ENCODE assay signal across 19 cellular contexts in genomic region chr15:31079519-31079918, GRCh38. TPM values are rescaled to one million over a fixed set of nuclear protein-coding genes. Genes with fewer than 3 reads are reported as not detected.
DNase-seq lines count a peak whose midpoint lies in the region; ATAC-seq and TF ChIP-seq lines count a peak whose summit lies in the region.
"Had no signal": no experiment of that assay in that cellular context is flagged by ENCODE, and none has a peak within 500 bp of the region (broad histone marks: within the 10 kb centered on the region; RNA-seq: fewer than 3 reads in every experiment).

No MANE protein-coding gene starts in this region.

- peaks cover 9% of the 10 kb centered on the region for H3K4me1 Mint-ChIP-seq in progenitor cell of endocrine pancreas (ENCODE audit: low read depth)
- H3K4me1 Mint-ChIP-seq in T-cell, result peaks cover 6 to 8% (median 7%) of the 10 kb centered on the region in 3 donors
- H3K4me1 Mint-ChIP-seq: activated naive CD4-positive, alpha-beta T cell treated with anti-CD3 and anti-CD28 coated beads, Interleukin-2, amount 50 U/mL, for 24 hours had no signal

- CTCF ChIA-PET in AG04450 (lab: Charles Lee), result interaction anchor here (1.4 kb wide), 1 partner anchor 50 kb away, joined by 4 read pairs; no protein-coding TSS in a partner anchor
- CTCF ChIA-PET in T-cell (lab: Charles Lee), result no interaction called here

- H3K4me3 Mint-ChIP-seq in progenitor cell of endocrine pancreas (ENCODE audit: low read depth), result no peak overlapping the region
- H3K4me3 Mint-ChIP-seq in T-cell, result peak overlapping the region in 1 of 3 donors; percentile 67

- in situ Hi-C loops in brain microvascular endothelial cell (cut with HindIII; ENCODE audit: low pct_ligation_motif_present, low sequenced_read_pairs), result no loop called here

- H3K27me3 ChIP-seq in AG04450 (ENCODE audit: control insufficient read depth, insufficient read depth, low read length), result peaks cover 8% of the 10 kb centered on the region
- no peaks in the 10 kb centered on the region for H3K27me3 ChIP-seq in brain microvascular endothelial cell (replicated peaks)
- H3K27me3 ChIP-seq: SJSA1, testis had no signal

- H3K36me3 Mint-ChIP-seq in progenitor cell of endocrine pancreas (ENCODE audit: insufficient read depth) (no peaks in the 10 kb centered on the region), T-cell (no peaks in the 10 kb centered on the region)
- H3K36me3 Mint-ChIP-seq: activated naive CD4-positive, alpha-beta T cell treated with anti-CD3 and anti-CD28 coated beads, Interleukin-2, amount 50 U/mL, for 24 hours had no signal

- POLR2A ChIA-PET in AG04450 (lab: Yijun Ruan, JAX), result no interaction called here
- POLR2A ChIA-PET in T-cell (lab: Charles Lee), result no interaction called here

- DNase-seq in AG04450 (ENCODE audit: low read depth, low spot score) (peak; percentile 48), HS-27A (ENCODE audit: low read depth) (peak; percentile 66), brain microvascular endothelial cell (peak; percentile 23), iris pigment epithelial cell (ENCODE audit: low read depth) (peak; percentile 91), HUDEP-2 (lab: John Stamatoyannopoulos, UW; ENCODE audit: unreplicated experiment in 76 of 76) (no peak), progenitor cell of endocrine pancreas (ENCODE audit: low spot score, unreplicated experiment) (no peak), T-cell (no peak)
- DNase-seq in central memory CD4-positive, alpha-beta T cell, result no peak
- DNase-seq: activated CD4-positive, alpha-beta T cell treated with anti-CD3 and anti-CD28 coated beads for 4 hours; activated T-cell treated with anti-CD3 and anti-CD28 coated beads for 4 hours; naive thymus-derived CD8-positive, alpha-beta T cell; NCI-H1048; right cardiac atrium; stimulated activated CD4-positive, alpha-beta T cell treated with anti-CD3 and anti-CD28 coated beads, Interleukin-1b, Interleukin-23, amount 100 ng/mL, for 48 hours; T-helper 9 cell; testis had no signal

- H3K27ac Mint-ChIP-seq in progenitor cell of endocrine pancreas, result no peak overlapping the region
- no peak overlapping the region for H3K27ac Mint-ChIP-seq in T-cell
- H3K27ac Mint-ChIP-seq: naive thymus-derived CD8-positive, alpha-beta T cell had no signal

- no peaks in the 10 kb centered on the region for H3K36me3 ChIP-seq in brain microvascular endothelial cell (replicated peaks)
- H3K36me3 ChIP-seq: SJSA1 had no signal

- TF ChIP-seq CTCF in AG04450 (IDR thresholded peaks at IDR 0.05; ENCODE audit: low read depth, low read length) (no peak), brain microvascular endothelial cell (IDR thresholded peaks at IDR 0.05; ENCODE audit: low read depth, low read length, missing control alignments) (no peak), progenitor cell of endocrine pancreas (IDR thresholded peaks at IDR 0.05; ENCODE audit: unreplicated experiment) (no peak)

- peak overlapping the region; percentile 21 for H3K27ac ChIP-seq in AG04450 (ENCODE audit: low read depth, low read length)
- H3K27ac ChIP-seq in brain microvascular endothelial cell, result no peak overlapping the region
- H3K27ac ChIP-seq: SJSA1, testis had no signal

- H3K4me3 ChIP-seq in AG04450 (ENCODE audit: low read depth, low read length), result no peak overlapping the region
- H3K4me3 ChIP-seq in brain microvascular endothelial cell (ENCODE audit: low read depth, low read length), result no peak overlapping the region
- H3K4me3 ChIP-seq: SJSA1, testis had no signal

- H3K27me3 Mint-ChIP-seq in progenitor cell of endocrine pancreas (peaks cover 26% of the 10 kb centered on the region), T-cell (peaks cover 8 to 45% of the 10 kb centered on the region in 2 donors)

- peaks cover 3% of the 10 kb centered on the region for H3K9me3 Mint-ChIP-seq in progenitor cell of endocrine pancreas (ENCODE audit: low read depth)
- H3K9me3 Mint-ChIP-seq in T-cell, result peaks cover 0 to 6% (median 0%) of the 10 kb centered on the region in 3 donors
- H3K9me3 Mint-ChIP-seq: activated naive CD4-positive, alpha-beta T cell treated with anti-CD3 and anti-CD28 coated beads, Interleukin-2, amount 50 U/mL, for 24 hours had no signal

- H3K9me3 ChIP-seq in AG04450 (ENCODE audit: control insufficient read depth, insufficient read depth, low read length), result no peaks in the 10 kb centered on the region
- H3K9me3 ChIP-seq: SJSA1, testis had no signal

- no peak for ATAC-seq in T-cell (replicated peaks in 1 of 4)
- ATAC-seq: naive thymus-derived CD8-positive, alpha-beta T cell; right cardiac atrium had no signal

RNA-seq across cellular contexts. Expression of gene TRPM1, which starts 22.0 kb away (rescaled TPM):
- polyA plus RNA-seq in AG04450 (2011; rRNA removed), result not detected in 2 replicates
- polyA minus RNA-seq in AG04450 (2011; rRNA and poly(A)+ RNA removed), result not detected in 2 replicates
- total RNA-seq in progenitor cell of endocrine pancreas (not detected in 2 replicates), T-cell (not detected)
- total RNA-seq: A673; naive thymus-derived CD8-positive, alpha-beta T cell; right cardiac atrium had no signal
- polyA plus RNA-seq: naive thymus-derived CD8-positive, alpha-beta T cell had no signal

Comparison
In these comparisons a context has a peak if more than half of its experiments do, and no peak if none do; other contexts are left out.
1. DNase-seq: peak in AG04450 (single experiment), HS-27A (single experiment), brain microvascular endothelial cell (single experiment) and iris pigment epithelial cell (single experiment); none in central memory CD4-positive, alpha-beta T cell (single experiment), HUDEP-2 (0 of 76), progenitor cell of endocrine pancreas (single experiment) and T-cell (0 of 34).